14 cellular contexts compared by ENCODE assay signal in genomic region chr22:39284142-39284980, GRCh38. TPM values are rescaled to one million over a fixed set of nuclear protein-coding genes. Genes with fewer than 3 reads are reported as not detected.
A peak's percentile ranks its signal among the peaks of the same experiment; 100 is the strongest.
DNase-seq lines count a peak whose midpoint lies in the region; ATAC-seq and TF ChIP-seq lines count a peak whose summit lies in the region.
"Had no signal": no experiment of that assay in that cellular context is flagged by ENCODE, and none has a peak within 500 bp of the region (broad histone marks: within the 10 kb centered on the region; RNA-seq: fewer than 3 reads in every experiment).

No MANE protein-coding gene starts in this region.

- TF ChIP-seq EP300 in transverse colon (IDR thresholded peaks at IDR 0.05; ENCODE audit: low read depth) = no peak

- DNase-seq in NCI-H69 (lab: John Stamatoyannopoulos, UW) (peak; percentile 28), lower lobe of right lung (no peak), transverse colon (no peak)
- DNase-seq: activated naive CD4-positive, alpha-beta T cell; DMS79 treated with DMSO at 0.1 percent for 48 hours; Karpas-422; NCI-H1436 treated with DMSO at 0.1 percent for 48 hours; NCI-H446 treated with DMSO at 0.1 percent for 48 hours; WERI-Rb-1 had no signal

- H3K27me3 ChIP-seq in duodenal mucosa (ENCODE audit: control insufficient read depth in 1 of 2, insufficient read depth in 2 of 2, low read length in 2 of 2) = no peaks in the 10 kb centered on the region
- no peaks in the 10 kb centered on the region for H3K27me3 ChIP-seq in lower lobe of right lung (ENCODE audit: low read depth)
- no peaks in the 10 kb centered on the region for H3K27me3 ChIP-seq in transverse colon

- TF ChIP-seq POLR2A in transverse colon (IDR thresholded peaks at IDR 0.05) = no peak

- H3K9me3 ChIP-seq in duodenal mucosa (ENCODE audit: control insufficient read depth in 1 of 2, low read length in 2 of 2) (peaks cover 0 to 3% of the 10 kb centered on the region in 2 donors), lower lobe of right lung (no peaks in the 10 kb centered on the region), transverse colon (no peaks in the 10 kb centered on the region)

- H3K36me3 ChIP-seq in duodenal mucosa (ENCODE audit: control insufficient read depth in 1 of 2, insufficient read depth in 2 of 2, low read length in 2 of 2) (no peaks in the 10 kb centered on the region), lower lobe of right lung (no peaks in the 10 kb centered on the region), transverse colon (no peaks in the 10 kb centered on the region)
- H3K36me3 ChIP-seq: WERI-Rb-1 had no signal

- ATAC-seq in lower lobe of right lung (no peak), GM18873 (IDR thresholded peaks at IDR 0.05; ENCODE audit: low FRiP score, unreplicated experiment) (no peak), GM18867 (IDR thresholded peaks at IDR 0.05; ENCODE audit: unreplicated experiment) (no peak)
- ATAC-seq: HCT116 had no signal

- no peak for TF ChIP-seq CTCF in lower lobe of right lung (IDR thresholded peaks at IDR 0.05)
- TF ChIP-seq CTCF in transverse colon (IDR thresholded peaks at IDR 0.05) = no peak

- H3K9ac ChIP-seq in duodenal mucosa (ENCODE audit: low read depth in 1 of 2, low read length in 2 of 2) = no peak overlapping the region

- H3K27ac ChIP-seq in duodenal mucosa (ENCODE audit: low read depth, low read length) = peak overlapping the region; percentile 59
- peak overlapping the region; percentile 83 for H3K27ac ChIP-seq in lower lobe of right lung
- peak overlapping the region; percentile 58 for H3K27ac ChIP-seq in temporal lobe (ENCODE audit: low read depth, low read length)
- H3K27ac ChIP-seq in transverse colon = peak overlapping the region in 1 of 4 donors; percentile 53
- H3K27ac ChIP-seq: WERI-Rb-1 had no signal

- intact Hi-C loops in lower lobe of right lung (cut with DNase I) (no loop called here), transverse colon (cut with DNase I; ENCODE audit: low total_unique reads) (no loop called here)

- H3K4me3 ChIP-seq in duodenal mucosa (ENCODE audit: low read depth in 1 of 2, low read length in 2 of 2) (no peak overlapping the region), lower lobe of right lung (no peak overlapping the region), transverse colon (no peak overlapping the region)

- H3K4me1 ChIP-seq in duodenal mucosa (ENCODE audit: control insufficient read depth in 1 of 2, insufficient read depth in 2 of 2, low read length in 2 of 2) (peaks cover 8 to 14% of the 10 kb centered on the region in 2 donors), lower lobe of right lung (peaks cover 58% of the 10 kb centered on the region), transverse colon (no peaks in the 10 kb centered on the region)

- WGBS in transverse colon (ENCODE audit: low coverage in 1 of 2), 2 donors = 85% methylated on average over 5 to 18 of the region's 19 CpGs

- in situ Hi-C loops in transverse colon (cut with MboI; ENCODE audit: low pct_ligation_motif_present in 1 of 4, low pct_unique_long_range_greater_than_20kb in 1 of 4, low sequenced_read_pairs in 3 of 4) = no loop called here

RNA-seq across cellular contexts. Expression of gene RPL3, which starts 35.1 kb away (rescaled TPM):
- total RNA-seq in lower lobe of right lung (1,467 TPM), temporal lobe (1,109 TPM), transverse colon (1,000 to 10,000 TPM in 3 of 4 donors, 100 to 1,000 TPM in 1; 909 to 2,069 (median 1,420) TPM)

RNA-seq across cellular contexts. Expression of gene PDGFB, which starts 39.6 kb away (rescaled TPM):
- total RNA-seq in lower lobe of right lung = 30.5 TPM
- 4.4 TPM for total RNA-seq in temporal lobe
- total RNA-seq in transverse colon = 1 to 10 TPM; 2.7 to 7.5 (median 4.0) TPM
